Comparison of ENCODE assay signal across 8 cellular contexts in genomic region chr1:246753670-246754535, GRCh38. TPM values are rescaled to one million over a fixed set of nuclear protein-coding genes. Genes with fewer than 3 reads are reported as not detected.
A peak's percentile ranks its signal among the peaks of the same experiment; 100 is the strongest.
DNase-seq lines count a peak whose midpoint lies in the region; ATAC-seq and TF ChIP-seq lines count a peak whose summit lies in the region.

No MANE protein-coding gene starts in this region.

- H3K4me3 ChIP-seq in liver (ENCODE audit: low read depth in 1 of 3, low read length in 3 of 3): no peak overlapping the region

- no peaks in the 10 kb centered on the region for H3K27me3 ChIP-seq in liver (ENCODE audit: control insufficient read depth in 4 of 4, insufficient read depth in 4 of 4, low read length in 3 of 4)

- peaks cover 0 to 23% (median 8%) of the 10 kb centered on the region in 4 donors for H3K36me3 ChIP-seq in liver (ENCODE audit: control insufficient read depth in 4 of 4, insufficient read depth in 3 of 4, low read depth in 1 of 4, low read length in 3 of 4)

- no peak overlapping the region for H3K27ac Mint-ChIP-seq in activated B cell treated with CpG ODN at 0.5 μM for 24 hours

- WGBS in liver: 73% methylated on average over 22 of the region's 22 CpGs

- H3K27ac ChIP-seq in liver (ENCODE audit: low read depth in 1 of 2, low read length in 2 of 2): no peak overlapping the region

- TF ChIP-seq CTCF in activated B cell treated with CpG ODN at 0.5 μM for 24 hours (IDR thresholded peaks at IDR 0.05) (no peak), liver (IDR thresholded peaks at IDR 0.05; ENCODE audit: low read depth, low read length, missing input control) (peak; percentile 68)

- H3K9ac ChIP-seq in liver (ENCODE audit: low read depth in 1 of 2, low read length in 2 of 2): no peak overlapping the region

- peaks cover 4% of the 10 kb centered on the region for H3K4me1 Mint-ChIP-seq in activated B cell treated with CpG ODN at 0.5 μM for 24 hours

- no peaks in the 10 kb centered on the region for H3K27me3 Mint-ChIP-seq in activated B cell treated with CpG ODN at 0.5 μM for 24 hours

- H3K9me3 Mint-ChIP-seq in activated B cell treated with CpG ODN at 0.5 μM for 24 hours: no peaks in the 10 kb centered on the region

- intact Hi-C loops in activated B cell treated with CpG ODN at 0.5 μM for 24 hours (cut with micrococcal nuclease): loop anchor here (1.0 to 5.0 kb wide), 4 partner anchors 65 to 1601 kb away; no protein-coding TSS in a partner anchor

- peak; percentile 75 to 86 for TF ChIP-seq RAD21 in liver (IDR thresholded peaks at IDR 0.05)

- POLR2A ChIA-PET in activated B cell treated with CpG ODN at 0.5 μM for 24 hours (lab: Charles Lee): no interaction called here

- no peak overlapping the region for H3K4me3 Mint-ChIP-seq in activated B cell treated with CpG ODN at 0.5 μM for 24 hours

- CTCF ChIA-PET in activated B cell treated with CpG ODN at 0.5 μM for 24 hours (lab: Charles Lee): interaction anchor here (1.0 to 1.9 kb wide), 5 partner anchors 19 to 258 kb away, joined by 3 to 9 read pairs (median 4); no protein-coding TSS in a partner anchor

- DNase-seq in NCI-H524 (lab: John Stamatoyannopoulos, UW) (peak; percentile 21 to 58), NCI-H524 treated with DMSO at 0.1 percent for 48 hours (lab: John Stamatoyannopoulos, UW) (no peak), NCI-H1694 (lab: John Stamatoyannopoulos, UW) (peak; percentile 54), activated B cell treated with CpG ODN at 0.5 μM for 24 hours (peak; percentile 34), cerebellar cortex (ENCODE audit: low spot score) (peak; percentile 61)
- DNase-seq in stimulated activated CD8-positive, alpha-beta memory T cell treated with anti-CD3 and anti-CD28 coated beads, Interleukin-12 subunit alpha, Interleukin-12 subunit beta, amount 100 ng/mL, for 1 hour (ENCODE audit: low read depth): peak; percentile 25

- no peaks in the 10 kb centered on the region for H3K4me1 ChIP-seq in liver (ENCODE audit: control insufficient read depth in 4 of 4, insufficient read depth in 4 of 4, low read length in 3 of 4)

- H3K9me3 ChIP-seq in liver (ENCODE audit: control insufficient read depth in 4 of 4, low read length in 3 of 4): no peaks in the 10 kb centered on the region

- peak; percentile 94 for ATAC-seq in HG02678 (IDR thresholded peaks at IDR 0.05; ENCODE audit: unreplicated experiment)
- peak; percentile 93 for ATAC-seq in activated B cell treated with CpG ODN at 0.5 μM for 24 hours (ENCODE audit: low read depth)

- no peaks in the 10 kb centered on the region for H3K36me3 Mint-ChIP-seq in activated B cell treated with CpG ODN at 0.5 μM for 24 hours (ENCODE audit: low read depth)

TF ChIP-seq in liver, 16 proteins besides CTCF, POLR2A, EP300 and RAD21:
- TF ChIP-seq ZBTB33 (IDR thresholded peaks at IDR 0.05): no peak
- TF ChIP-seq, protein P1, sequence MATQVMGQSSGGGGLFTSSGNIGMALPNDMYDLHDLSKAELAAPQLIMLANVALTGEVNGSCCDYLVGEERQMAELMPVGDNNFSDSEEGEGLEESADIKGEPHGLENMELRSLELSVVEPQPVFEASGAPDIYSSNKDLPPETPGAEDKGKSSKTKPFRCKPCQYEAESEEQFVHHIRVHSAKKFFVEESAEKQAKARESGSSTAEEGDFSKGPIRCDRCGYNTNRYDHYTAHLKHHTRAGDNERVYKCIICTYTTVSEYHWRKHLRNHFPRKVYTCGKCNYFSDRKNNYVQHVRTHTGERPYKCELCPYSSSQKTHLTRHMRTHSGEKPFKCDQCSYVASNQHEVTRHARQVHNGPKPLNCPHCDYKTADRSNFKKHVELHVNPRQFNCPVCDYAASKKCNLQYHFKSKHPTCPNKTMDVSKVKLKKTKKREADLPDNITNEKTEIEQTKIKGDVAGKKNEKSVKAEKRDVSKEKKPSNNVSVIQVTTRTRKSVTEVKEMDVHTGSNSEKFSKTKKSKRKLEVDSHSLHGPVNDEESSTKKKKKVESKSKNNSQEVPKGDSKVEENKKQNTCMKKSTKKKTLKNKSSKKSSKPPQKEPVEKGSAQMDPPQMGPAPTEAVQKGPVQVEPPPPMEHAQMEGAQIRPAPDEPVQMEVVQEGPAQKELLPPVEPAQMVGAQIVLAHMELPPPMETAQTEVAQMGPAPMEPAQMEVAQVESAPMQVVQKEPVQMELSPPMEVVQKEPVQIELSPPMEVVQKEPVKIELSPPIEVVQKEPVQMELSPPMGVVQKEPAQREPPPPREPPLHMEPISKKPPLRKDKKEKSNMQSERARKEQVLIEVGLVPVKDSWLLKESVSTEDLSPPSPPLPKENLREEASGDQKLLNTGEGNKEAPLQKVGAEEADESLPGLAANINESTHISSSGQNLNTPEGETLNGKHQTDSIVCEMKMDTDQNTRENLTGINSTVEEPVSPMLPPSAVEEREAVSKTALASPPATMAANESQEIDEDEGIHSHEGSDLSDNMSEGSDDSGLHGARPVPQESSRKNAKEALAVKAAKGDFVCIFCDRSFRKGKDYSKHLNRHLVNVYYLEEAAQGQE (IDR thresholded peaks at IDR 0.05): no peak
- no peak for TF ChIP-seq FOXA1 (IDR thresholded peaks at IDR 0.05)
- no peak for TF ChIP-seq NR2F2 (IDR thresholded peaks at IDR 0.05)
- TF ChIP-seq ATF3 (IDR thresholded peaks at IDR 0.05): no peak
- TF ChIP-seq FOXA2 (IDR thresholded peaks at IDR 0.05): no peak

RNA-seq across cellular contexts. Expression of gene SCCPDH, which starts 29.7 kb away (rescaled TPM):
- total RNA-seq in activated B cell treated with CpG ODN at 0.5 μM for 24 hours (8.1 and 9.3 TPM in 2 replicates), liver (10 to 100 TPM; 52.1 to 84.3 TPM)
- polyA plus RNA-seq in liver: 10 to 100 TPM; 77.9 to 79.2 TPM
